In the genomic region with DNA sequence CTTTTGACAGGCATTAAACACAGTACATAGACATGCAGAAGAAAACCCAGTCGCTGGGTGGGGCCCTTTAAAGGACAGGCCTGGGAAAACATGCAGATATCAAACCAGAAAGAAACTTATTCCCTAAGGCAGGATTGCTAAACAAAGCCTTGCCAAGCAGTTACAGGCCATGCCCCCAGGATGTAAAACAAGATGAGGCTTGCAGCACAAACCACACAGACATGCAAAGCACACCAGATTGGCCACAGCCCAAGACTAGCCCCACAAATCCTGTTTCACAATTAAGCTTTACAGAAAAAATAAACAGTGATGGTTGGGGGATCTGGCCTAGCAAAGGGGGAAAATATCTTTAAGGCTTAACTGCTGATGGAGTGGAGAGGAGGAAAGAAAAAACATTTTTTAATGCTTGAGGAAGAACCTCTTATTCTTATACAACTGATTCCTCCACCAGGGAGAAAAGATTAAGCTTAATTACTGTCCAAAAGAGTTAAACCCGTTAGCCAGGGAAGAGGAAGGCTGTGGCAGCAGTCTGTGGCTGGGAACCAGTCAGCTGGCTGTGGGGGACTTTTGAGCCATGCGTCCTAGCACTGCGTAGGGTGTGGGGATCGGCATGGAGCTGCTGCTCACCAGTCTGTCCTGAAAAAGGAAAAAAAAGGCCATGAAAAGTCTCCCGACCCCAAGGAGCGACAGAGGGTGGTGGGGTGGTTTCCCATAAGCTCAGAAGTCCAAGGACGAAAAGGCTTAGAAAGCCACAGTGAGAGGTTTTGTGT, we compare ENCODE assay signal across 11 cellular contexts. TPM values are rescaled to one million over a fixed set of nuclear protein-coding genes. Genes with fewer than 3 reads are reported as not detected.
A peak's percentile ranks its signal among the peaks of the same experiment; 100 is the strongest.
DNase-seq lines count a peak whose midpoint lies in the region; ATAC-seq and TF ChIP-seq lines count a peak whose summit lies in the region.
"Had no signal": no experiment of that assay in that cellular context is flagged by ENCODE, and none has a peak within 500 bp of the region (broad histone marks: within the 10 kb centered on the region; RNA-seq: fewer than 3 reads in every experiment).

No MANE protein-coding gene starts in this region.

- no peaks in the 10 kb centered on the region for H3K27me3 ChIP-seq in BJ (ENCODE audit: control insufficient read depth, insufficient read depth, low read length)
- no peaks in the 10 kb centered on the region for H3K27me3 ChIP-seq in spleen (replicated peaks in 1 of 7)
- H3K27me3 ChIP-seq: left lung had no signal

- intact Hi-C loops in spleen (cut with DNase I; ENCODE audit: low total_unique reads), result no loop called here

- peaks cover 0 to 3% (median under 1%) of the 10 kb centered on the region in 8 donors for H3K9me3 ChIP-seq in spleen
- H3K9me3 ChIP-seq: left lung had no signal

- no peak overlapping the region for H3K4me3 ChIP-seq in BJ (ENCODE audit: low read depth, low read length)
- H3K4me3 ChIP-seq in spleen, result no peak overlapping the region
- H3K4me3 ChIP-seq: left lung had no signal

- POLR2A ChIA-PET in BJ (lab: Charles Lee), result interaction anchor here (0.7 kb wide), 1 partner anchor 10 kb away, joined by 5 read pairs; no protein-coding TSS in a partner anchor

- TF ChIP-seq POLR2A in spleen (IDR thresholded peaks at IDR 0.05), result no peak

- peak overlapping the region in 1 of 8 donors; percentile 17 for H3K27ac ChIP-seq in spleen
- H3K27ac ChIP-seq: left lung had no signal

- ATAC-seq in GM21786 (IDR thresholded peaks at IDR 0.05; ENCODE audit: unreplicated experiment), result peak; percentile 67
- ATAC-seq: left lung had no signal

- peaks cover 0 to 14% (median 2%) of the 10 kb centered on the region in 6 donors for H3K4me1 ChIP-seq in spleen
- H3K4me1 ChIP-seq: left lung had no signal

- peak; percentile 68 for DNase-seq in BJ (ENCODE audit: low read depth)
- DNase-seq in NCI-H446 treated with DMSO at 0.1 percent for 48 hours (lab: John Stamatoyannopoulos, UW), result peak; percentile 68
- peak; percentile 94 for DNase-seq in fibroblast of peridontal ligament (ENCODE audit: extremely low read depth)
- DNase-seq in spleen, result no peak
- no peak for DNase-seq in effector CD8-positive, alpha-beta T cell (lab: John Stamatoyannopoulos, UW)
- no peak for DNase-seq in mesenteric fat pad (ENCODE audit: low spot score)
- no peak for DNase-seq in activated CD4-positive, alpha-beta T cell treated with anti-CD3 and anti-CD28 coated beads for 48 hours
- DNase-seq: left lung, NCI-H1092 treated with DMSO at 0.1 percent for 48 hours had no signal

- TF ChIP-seq CTCF in BJ (IDR thresholded peaks at IDR 0.05; ENCODE audit: insufficient read depth, low read depth, low read length) (no peak), spleen (IDR thresholded peaks at IDR 0.05 in 8 of 11, conservative IDR thresholded peaks at IDR 0.05 in 3 of 11) (no peak)

- 77 to 84% (median 79%) methylated on average over 8 of the region's 8 CpGs for WGBS in spleen, 5 donors

- no peaks in the 10 kb centered on the region for H3K36me3 ChIP-seq in BJ (ENCODE audit: control insufficient read depth, insufficient read depth, low read length)
- no peaks in the 10 kb centered on the region for H3K36me3 ChIP-seq in spleen
- H3K36me3 ChIP-seq: left lung had no signal

- CTCF ChIA-PET in BJ (lab: Yijun Ruan, JAX), result interaction anchor here (1.1 kb wide), 1 partner anchor 9 kb away, joined by 3 read pairs; no protein-coding TSS in a partner anchor

RNA-seq across cellular contexts. Expression of a gene that starts 28.4 kb away (rescaled TPM):
- polyA plus RNA-seq in BJ (2011; rRNA removed), result 0.11 TPM in 2 replicates
- 0.05 TPM in 2 replicates for polyA minus RNA-seq in BJ (2011; rRNA and poly(A)+ RNA removed)
- total RNA-seq in spleen, result 10 to 100 TPM in 5 of 7 donors, 1 to 10 TPM in 2; 7.9 to 14.5 (median 11.7) TPM
- 1 to 10 TPM in 1 of 3 donors, under 1 TPM in 2; 0.48 to 1.2 (median 0.64) TPM for polyA plus RNA-seq in spleen
- not detected for total RNA-seq in mesenteric fat pad
- total RNA-seq: G401 had no signal

Comparison
In these comparisons a context has a peak if more than half of its experiments do, and no peak if none do; other contexts are left out.
1. DNase-seq: peak in BJ (single experiment), NCI-H446 treated with DMSO at 0.1 percent for 48 hours (single experiment) and fibroblast of peridontal ligament (single experiment); none in spleen (single experiment), effector CD8-positive, alpha-beta T cell (single experiment), mesenteric fat pad (single experiment) and activated CD4-positive, alpha-beta T cell treated with anti-CD3 and anti-CD28 coated beads for 48 hours (single experiment).